Comparison of ENCODE assay signal across 8 cellular contexts in the genomic region with DNA sequence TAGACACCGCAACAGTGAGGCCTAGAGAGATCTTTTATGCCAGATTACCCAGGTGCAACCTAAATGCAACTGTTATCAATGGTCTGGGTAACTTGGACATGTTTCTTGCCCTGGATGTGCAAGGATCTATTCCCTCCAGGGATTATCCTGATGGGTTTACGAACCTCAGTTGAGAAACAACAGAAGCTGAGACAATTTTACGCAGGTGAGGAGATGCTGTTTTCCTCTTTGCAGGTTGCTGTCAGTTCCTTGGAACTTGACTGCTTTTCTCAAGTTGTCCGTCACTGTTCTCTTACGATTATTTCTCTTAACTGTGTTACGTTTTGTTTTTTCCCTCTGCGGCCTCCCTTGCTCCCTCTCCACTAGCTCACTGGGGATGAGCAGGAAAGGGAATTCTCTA. TPM values are rescaled to one million over a fixed set of nuclear protein-coding genes. Genes with fewer than 3 reads are reported as not detected.
DNase-seq lines count a peak whose midpoint lies in the region; ATAC-seq, FAIRE-seq and TF ChIP-seq lines count a peak whose summit lies in the region.

No MANE protein-coding gene starts in this region.

- no peak for TF ChIP-seq POLR2A in vagina (IDR thresholded peaks at IDR 0.05)

- FAIRE-seq in bronchial epithelial cell (lab: Jason Lieb, UNC): no peak

- intact Hi-C loops in left cardiac atrium (cut with DNase I): no loop called here
- intact Hi-C loops in vagina (cut with DNase I): loop anchor here (10.0 kb wide), 1 partner anchor 101 kb away; no protein-coding TSS in a partner anchor

- H3K4me3 ChIP-seq in right atrium auricular region (peak overlapping the region; percentile 96), bronchial epithelial cell (ENCODE audit: low read depth, low read length) (peak overlapping the region; percentile 93), mucosa of stomach (ENCODE audit: low read length) (peak overlapping the region; percentile 52), vagina (peak overlapping the region; percentile 80 to 96)

- no peaks in the 10 kb centered on the region for H3K27me3 ChIP-seq in right atrium auricular region
- no peaks in the 10 kb centered on the region for H3K27me3 ChIP-seq in bronchial epithelial cell (ENCODE audit: control insufficient read depth, insufficient read depth, low read length)
- no peaks in the 10 kb centered on the region for H3K27me3 ChIP-seq in mucosa of stomach (ENCODE audit: control insufficient read depth, insufficient read depth, low read length)
- no peaks in the 10 kb centered on the region for H3K27me3 ChIP-seq in vagina

- H3K36me3 ChIP-seq in right atrium auricular region: no peaks in the 10 kb centered on the region
- no peaks in the 10 kb centered on the region for H3K36me3 ChIP-seq in bronchial epithelial cell (ENCODE audit: control insufficient read depth, insufficient read depth, low read length)
- H3K36me3 ChIP-seq in mucosa of stomach (ENCODE audit: control insufficient read depth, insufficient read depth, low read length): no peaks in the 10 kb centered on the region
- H3K36me3 ChIP-seq in vagina: peaks cover 0 to 10% of the 10 kb centered on the region in 2 donors

- H3K27ac ChIP-seq in right atrium auricular region (peak overlapping the region; percentile 98), vagina (peak overlapping the region; percentile 95)

- DNase-seq in right atrium auricular region (ENCODE audit: low spot score) (no peak), left cardiac atrium (no peak), bronchial epithelial cell (ENCODE audit: low read depth) (no peak), vagina (ENCODE audit: extremely low spot score in 2 of 2) (no peak), DMS 273 treated with DMSO at 0.1 percent for 48 hours (lab: John Stamatoyannopoulos, UW) (no peak)
- DNase-seq in activated CD4-positive, CD25-positive, alpha-beta regulatory T cell (lab: John Stamatoyannopoulos, UW): no peak

- no peaks in the 10 kb centered on the region for H3K9me3 ChIP-seq in right atrium auricular region
- H3K9me3 ChIP-seq in mucosa of stomach (ENCODE audit: control insufficient read depth, low read length): no peaks in the 10 kb centered on the region
- no peaks in the 10 kb centered on the region for H3K9me3 ChIP-seq in vagina

- ATAC-seq in left cardiac atrium (no peak), GM19397 (IDR thresholded peaks at IDR 0.05; ENCODE audit: unreplicated experiment) (no peak)

- TF ChIP-seq CTCF in right atrium auricular region (IDR thresholded peaks at IDR 0.05) (no peak), bronchial epithelial cell (IDR thresholded peaks at IDR 0.05; ENCODE audit: insufficient read depth, low read length, severe bottlenecking) (no peak), vagina (IDR thresholded peaks at IDR 0.05) (no peak)

- H3K9ac ChIP-seq in mucosa of stomach (ENCODE audit: low read length): peak overlapping the region; percentile 66

- H3K4me1 ChIP-seq in right atrium auricular region: peaks cover 0 to 60% of the 10 kb centered on the region in 2 donors
- peaks cover 44% of the 10 kb centered on the region for H3K4me1 ChIP-seq in mucosa of stomach (ENCODE audit: control insufficient read depth, insufficient read depth, low read length)
- H3K4me1 ChIP-seq in vagina: peaks cover 66% of the 10 kb centered on the region

RNA-seq across cellular contexts. Expression of gene PURB, which starts 1.4 kb away (rescaled TPM):
- total RNA-seq in right atrium auricular region: 10 to 100 TPM in 1 of 2 donors, 1 to 10 TPM in 1; 10.0 to 12.9 TPM
- total RNA-seq in left cardiac atrium: 10 to 100 TPM; 13.8 to 19.3 TPM
- 18.2 and 19.6 TPM in 2 replicates for total RNA-seq in bronchial epithelial cell
- 19.2 TPM for total RNA-seq in vagina

RNA-seq across cellular contexts. Expression of gene H2AZ2, which starts 36.1 kb away (rescaled TPM):
- total RNA-seq in right atrium auricular region (100 to 1,000 TPM; 171 to 175 TPM), left cardiac atrium (100 to 1,000 TPM; 191 to 205 TPM), bronchial epithelial cell (136 and 140 TPM in 2 replicates), vagina (97.5 TPM)
